ENCODE assay signal across 8 cellular contexts in genomic region chr1:234477373-234478151, GRCh38. TPM values are rescaled to one million over a fixed set of nuclear protein-coding genes. Genes with fewer than 3 reads are reported as not detected.
DNase-seq lines count a peak whose midpoint lies in the region; ATAC-seq and TF ChIP-seq lines count a peak whose summit lies in the region.

No MANE protein-coding gene starts in this region.

- intact Hi-C loops in activated naive CD4-positive, alpha-beta T cell treated with anti-CD3 and anti-CD28 coated beads for 36 hours (cut with micrococcal nuclease) = loop anchor here (2.0 kb wide), 5 partner anchors 69 to 1027 kb away; partner anchors contain the start of genes ARID4B, B3GALNT2 and GGPS1

- H3K4me1 Mint-ChIP-seq in activated naive CD4-positive, alpha-beta T cell treated with anti-CD3 and anti-CD28 coated beads for 36 hours (ENCODE audit: low read depth) = peaks cover 60% of the 10 kb centered on the region
- H3K4me1 Mint-ChIP-seq in memory B cell = peaks cover 19% of the 10 kb centered on the region

- TF ChIP-seq POLR2A in upper lobe of left lung (IDR thresholded peaks at IDR 0.05) = no peak

- H3K27ac Mint-ChIP-seq in activated naive CD4-positive, alpha-beta T cell treated with anti-CD3 and anti-CD28 coated beads for 36 hours = peak overlapping the region; percentile 44
- H3K27ac Mint-ChIP-seq in memory B cell = peak overlapping the region; percentile 79

- in situ Hi-C loops in astrocyte of the spinal cord (cut with HindIII; ENCODE audit: low sequenced_read_pairs) = no loop called here

- peaks cover 2% of the 10 kb centered on the region for H3K36me3 Mint-ChIP-seq in activated naive CD4-positive, alpha-beta T cell treated with anti-CD3 and anti-CD28 coated beads for 36 hours (ENCODE audit: low read depth)
- H3K36me3 Mint-ChIP-seq in memory B cell = peaks cover 5% of the 10 kb centered on the region

- no peaks in the 10 kb centered on the region for H3K9me3 ChIP-seq in upper lobe of left lung

- DNase-seq in activated naive CD4-positive, alpha-beta T cell treated with anti-CD3 and anti-CD28 coated beads for 36 hours = no peak
- DNase-seq in activated naive CD4-positive, alpha-beta T cell treated with Interleukin-2 at 50 U/mL for 16 hours = no peak
- DNase-seq in astrocyte of the spinal cord (ENCODE audit: low read depth, low spot score) = no peak
- no peak for DNase-seq in memory B cell (ENCODE audit: low spot score in 2 of 2)
- no peak for DNase-seq in upper lobe of left lung
- no peak for DNase-seq in T-helper 9 cell
- DNase-seq in activated CD8-positive, alpha-beta memory T cell treated with anti-CD3 and anti-CD28 coated beads, Interleukin-2, amount 50 U/mL, for 4 hours = no peak

- 16 to 19% methylated on average over 15 of the region's 15 CpGs for WGBS in upper lobe of left lung, 2 donors

- TF ChIP-seq CTCF in astrocyte of the spinal cord (IDR thresholded peaks at IDR 0.05; ENCODE audit: low read depth, low read length) (no peak), upper lobe of left lung (IDR thresholded peaks at IDR 0.05) (no peak)

- H3K4me3 ChIP-seq in astrocyte of the spinal cord (ENCODE audit: low read depth, low read length) (peak overlapping the region; percentile 70), upper lobe of left lung (peak overlapping the region; percentile 5 to 98 (median 89))

- H3K4me1 ChIP-seq in upper lobe of left lung = peaks cover 2 to 19% (median 11%) of the 10 kb centered on the region in 4 donors

- no peaks in the 10 kb centered on the region for H3K36me3 ChIP-seq in upper lobe of left lung

- peak overlapping the region; percentile 32 to 94 (median 90) for H3K27ac ChIP-seq in upper lobe of left lung

- H3K27me3 Mint-ChIP-seq in activated naive CD4-positive, alpha-beta T cell treated with anti-CD3 and anti-CD28 coated beads for 36 hours (ENCODE audit: low read depth) = peaks cover 7% of the 10 kb centered on the region
- no peaks in the 10 kb centered on the region for H3K27me3 Mint-ChIP-seq in memory B cell

- H3K4me3 Mint-ChIP-seq in activated naive CD4-positive, alpha-beta T cell treated with anti-CD3 and anti-CD28 coated beads for 36 hours = peak overlapping the region; percentile 79
- peak overlapping the region; percentile 82 for H3K4me3 Mint-ChIP-seq in memory B cell

- CTCF ChIA-PET in activated naive CD4-positive, alpha-beta T cell treated with anti-CD3 and anti-CD28 coated beads for 36 hours (lab: Charles Lee) = interaction anchor here (0.6 to 0.9 kb wide), 2 partner anchors 9 to 51 kb away, joined by 3 read pairs; no protein-coding TSS in a partner anchor

- no peaks in the 10 kb centered on the region for H3K9me3 Mint-ChIP-seq in activated naive CD4-positive, alpha-beta T cell treated with anti-CD3 and anti-CD28 coated beads for 36 hours
- peaks cover 5% of the 10 kb centered on the region for H3K9me3 Mint-ChIP-seq in memory B cell

- no peak for TF ChIP-seq EP300 in upper lobe of left lung (IDR thresholded peaks at IDR 0.05)

- ATAC-seq in memory B cell (ENCODE audit: low read depth) (no peak), upper lobe of left lung (ENCODE audit: low FRiP score in 2 of 2) (no peak), HG02678 (IDR thresholded peaks at IDR 0.05; ENCODE audit: unreplicated experiment) (no peak)

- H3K27me3 ChIP-seq in upper lobe of left lung = no peaks in the 10 kb centered on the region

RNA-seq across cellular contexts. Expression of gene TARBP1, which starts 1.4 kb away (rescaled TPM):
- total RNA-seq in activated naive CD4-positive, alpha-beta T cell treated with anti-CD3 and anti-CD28 coated beads for 36 hours = 10 to 100 TPM; 40.2 to 41.6 TPM
- 10 to 100 TPM; 17.6 to 51.2 (median 25.8) TPM for total RNA-seq in upper lobe of left lung
